30 cellular contexts compared by ENCODE assay signal in genomic region chr3:123629747-123630047, GRCh38. TPM values are rescaled to one million over a fixed set of nuclear protein-coding genes. Genes with fewer than 3 reads are reported as not detected.
A peak's percentile ranks its signal among the peaks of the same experiment; 100 is the strongest.
DNase-seq lines count a peak whose midpoint lies in the region; ATAC-seq, FAIRE-seq and TF ChIP-seq lines count a peak whose summit lies in the region.
"Had no signal": no experiment of that assay in that cellular context is flagged by ENCODE, and none has a peak within 500 bp of the region (broad histone marks: within the 10 kb centered on the region; RNA-seq: fewer than 3 reads in every experiment).

No MANE protein-coding gene starts in this region.

- H3K4me3 ChIP-seq in H1 (ENCODE audit: extremely low read depth in 1 of 4, insufficient read depth in 2 of 4, low read depth in 3 of 4, low read length in 4 of 4) = no peak overlapping the region
- H3K4me3 ChIP-seq: GM23248, mucosa of descending colon, SJCRH30, upper lobe of right lung had no signal

- H3K23me2 ChIP-seq in H1 (ENCODE audit: low read depth, low read length) = 0 out of 2 replicates have a peak, but pooled peaks cover 2% of the 10 kb centered on the region

- H3K79me1 ChIP-seq in H1 (ENCODE audit: low read depth, low read length) = no peaks in the 10 kb centered on the region; the same call in 1 of the 2 replicates

- no peaks in the 10 kb centered on the region for H3K79me2 ChIP-seq in H1 (ENCODE audit: control insufficient read depth in 1 of 2, insufficient read depth in 2 of 2, low read length in 2 of 2)

- no peaks in the 10 kb centered on the region for H4K20me1 ChIP-seq in H1 (replicated peaks in 1 of 2; ENCODE audit: control insufficient read depth in 1 of 2, insufficient read depth in 2 of 2, low read length in 2 of 2)

- H3K23ac ChIP-seq in H1 (ENCODE audit: insufficient read length) = no peak overlapping the region

- ATAC-seq in activated CD8-positive, alpha-beta memory T cell treated with anti-CD3 and anti-CD28 coated beads, Interleukin-2, amount 10 ng/mL, durations not matched to agents 7 days and 5 days = no peak
- ATAC-seq in left lobe of liver = peak; percentile 17
- ATAC-seq in GM21576 (IDR thresholded peaks at IDR 0.05; ENCODE audit: unreplicated experiment) = no peak
- ATAC-seq: mucosa of descending colon; natural killer cell treated with Interleukin-12 subunit alpha and Interleukin-12 subunit beta and Interleukin-15 and Interleukin-18, amount 100 ng/mL, for 72 hours; stimulated activated memory B cell treated with anti-CD40 and anti-IgM and Interleukin-4, amounts not matched to agents 10 μg/mL and 1 μg/mL and 100 μg/mL, for 72 hours; upper lobe of right lung had no signal

- H3K56ac ChIP-seq in H1 (replicated peaks; ENCODE audit: insufficient read length, low read depth, low read length) = no peak overlapping the region

- H3K36me3 ChIP-seq in H1 (ENCODE audit: control insufficient read depth in 2 of 4, insufficient read depth in 4 of 4, low read length in 3 of 4) = no peaks in the 10 kb centered on the region
- H3K36me3 ChIP-seq: SJCRH30 had no signal

- H4K5ac ChIP-seq in H1 (ENCODE audit: insufficient read length, low read depth, low read length) = no peak overlapping the region

- H2AK5ac ChIP-seq in H1 (ENCODE audit: low read depth, low read length) = no peak overlapping the region

- H3K9me3 ChIP-seq in H1 (ENCODE audit: insufficient read depth in 2 of 2, low read depth in 1 of 2, low read length in 1 of 2) = no peaks in the 10 kb centered on the region
- H3K9me3 ChIP-seq: Caco-2, mucosa of descending colon, SJCRH30, upper lobe of right lung had no signal

- H3K27ac Mint-ChIP-seq in activated CD8-positive, alpha-beta memory T cell treated with anti-CD3 and anti-CD28 coated beads, Interleukin-2, amount 10 ng/mL, durations not matched to agents 7 days and 5 days = no peak overlapping the region
- H3K27ac Mint-ChIP-seq: activated B cell treated with CpG ODN at 0.5 μM for 24 hours; natural killer cell treated with Interleukin-12 subunit alpha and Interleukin-12 subunit beta and Interleukin-15 and Interleukin-18, amount 100 ng/mL, for 72 hours; stimulated activated memory B cell treated with anti-CD40 and anti-IgM and Interleukin-4, amounts not matched to agents 10 μg/mL and 1 μg/mL and 100 μg/mL, for 72 hours had no signal

- no peak overlapping the region for H2BK12ac ChIP-seq in H1 (ENCODE audit: low read depth, low read length)

- H3K4ac ChIP-seq in H1 (replicated peaks; ENCODE audit: insufficient read length, low read depth, low read length) = no peak overlapping the region

- no peak for TF ChIP-seq EP300 in H1 (IDR thresholded peaks at IDR 0.05; ENCODE audit: borderline replicate concordance in 1 of 2, low read depth in 2 of 2, low read length in 2 of 2)

- no peak overlapping the region for H3K4me3 Mint-ChIP-seq in activated CD8-positive, alpha-beta memory T cell treated with anti-CD3 and anti-CD28 coated beads, Interleukin-2, amount 10 ng/mL, durations not matched to agents 7 days and 5 days
- H3K4me3 Mint-ChIP-seq: activated B cell treated with CpG ODN at 0.5 μM for 24 hours; CD14-positive monocyte; natural killer cell treated with Interleukin-12 subunit alpha and Interleukin-12 subunit beta and Interleukin-15 and Interleukin-18, amount 100 ng/mL, for 72 hours; stimulated activated memory B cell treated with anti-CD40 and anti-IgM and Interleukin-4, amounts not matched to agents 10 μg/mL and 1 μg/mL and 100 μg/mL, for 72 hours had no signal

- peak; percentile 21 for DNase-seq in activated CD8-positive, alpha-beta memory T cell treated with anti-CD3 and anti-CD28 coated beads for 24 hours
- DNase-seq in activated CD8-positive, alpha-beta memory T cell treated with anti-CD3 and anti-CD28 coated beads, Interleukin-2, amount 10 ng/mL, durations not matched to agents 7 days and 5 days = no peak
- no peak for DNase-seq in H1 (ENCODE audit: low read depth in 1 of 2, low spot score in 2 of 2)
- DNase-seq in left lobe of liver (ENCODE audit: low spot score) = no peak
- no peak for DNase-seq in amniotic stem cell (lab: John Stamatoyannopoulos, UW)
- no peak for DNase-seq in NCI-H1694 treated with DMSO at 0.1 percent for 48 hours (lab: John Stamatoyannopoulos, UW)
- DNase-seq in OCI-M1 (lab: John Stamatoyannopoulos, UW) = no peak
- DNase-seq: 8988T; activated B cell treated with CpG ODN at 0.5 μM for 24 hours; activated CD4-positive, alpha-beta T cell treated with anti-CD3 and anti-CD28 coated beads, Interleukin-2, amount 50 U/mL, for 1 hour; activated naive CD4-positive, alpha-beta T cell treated with Interleukin-2 at 50 U/mL for 16 hours; dermis blood vessel endothelial cell; GM23248; mammary epithelial cell; mucosa of descending colon; NCI-H146; NCI-H446 treated with DMSO at 0.1 percent for 48 hours; NCI-H774; RPMI8226; SJCRH30; substantia nigra; SW 1271; T-helper 9 cell; upper lobe of right lung had no signal

- no peaks in the 10 kb centered on the region for H3K27me3 ChIP-seq in H1 (replicated peaks in 1 of 4; ENCODE audit: control insufficient read depth in 3 of 4, extremely low read depth in 1 of 4, insufficient read depth in 3 of 4, low read length in 3 of 4)
- H3K27me3 ChIP-seq: SJCRH30, upper lobe of right lung had no signal

- no peak for TF ChIP-seq POLR2A in H1 (IDR thresholded peaks at IDR 0.05; ENCODE audit: control extremely low read depth in 1 of 2, low read depth in 2 of 2, low read length in 2 of 2)

- H2BK15ac ChIP-seq in H1 (ENCODE audit: low read length) = no peak overlapping the region

- no peaks in the 10 kb centered on the region for H3K9me3 Mint-ChIP-seq in activated CD8-positive, alpha-beta memory T cell treated with anti-CD3 and anti-CD28 coated beads, Interleukin-2, amount 10 ng/mL, durations not matched to agents 7 days and 5 days (ENCODE audit: low read depth)
- H3K9me3 Mint-ChIP-seq: activated B cell treated with CpG ODN at 0.5 μM for 24 hours; natural killer cell treated with Interleukin-12 subunit alpha and Interleukin-12 subunit beta and Interleukin-15 and Interleukin-18, amount 100 ng/mL, for 72 hours; stimulated activated memory B cell treated with anti-CD40 and anti-IgM and Interleukin-4, amounts not matched to agents 10 μg/mL and 1 μg/mL and 100 μg/mL, for 72 hours had no signal

- H3K27ac ChIP-seq in H1 (ENCODE audit: low read depth, low read length) = no peak overlapping the region
- H3K27ac ChIP-seq: GM23248, SJCRH30, upper lobe of right lung had no signal

- POLR2A ChIA-PET in H1 (lab: Charles Lee; ENCODE audit: partially characterized antibody) = no interaction called here

- no peak overlapping the region for H4K8ac ChIP-seq in H1 (ENCODE audit: extremely low read depth, insufficient read depth, low read length)

- H3K4me1 Mint-ChIP-seq in activated CD8-positive, alpha-beta memory T cell treated with anti-CD3 and anti-CD28 coated beads, Interleukin-2, amount 10 ng/mL, durations not matched to agents 7 days and 5 days = no peaks in the 10 kb centered on the region
- H3K4me1 Mint-ChIP-seq: activated B cell treated with CpG ODN at 0.5 μM for 24 hours; stimulated activated memory B cell treated with anti-CD40 and anti-IgM and Interleukin-4, amounts not matched to agents 10 μg/mL and 1 μg/mL and 100 μg/mL, for 72 hours had no signal

- H2BK5ac ChIP-seq in H1 (ENCODE audit: low read depth, low read length) = no peak overlapping the region

- H3K14ac ChIP-seq in H1 (ENCODE audit: insufficient read length) = no peak overlapping the region

- no peak overlapping the region for H2BK120ac ChIP-seq in H1 (replicated peaks; ENCODE audit: low read depth, low read length)

- H4K91ac ChIP-seq in H1 (replicated peaks; ENCODE audit: insufficient read length, low read length) = no peak overlapping the region

- 72% methylated on average over 4 of the region's 4 CpGs; no CpG with 5 or more reads in 1 of the 2 experiments for WGBS in H1 (ENCODE audit: extremely low coverage in 1 of 2, insufficient coverage in 1 of 2, insufficient read length in 1 of 2, insufficient replicate concordance in 2 of 2, low coverage in 1 of 2, low lambda C conversion rate in 2 of 2, missing lambda C conversion rate in 1 of 2), 2 experiments

- no peak overlapping the region for H3K18ac ChIP-seq in H1 (ENCODE audit: extremely low read depth, low read length)

- peaks cover 0 to 10% (median 2%) of the 10 kb centered on the region in 4 experiments; a peak in 4 of 7 replicates for H3K4me1 ChIP-seq in H1 (replicated peaks in 1 of 4; ENCODE audit: control insufficient read depth in 3 of 4, insufficient read depth in 4 of 4, low read length in 3 of 4)

- FAIRE-seq in H1 (lab: Jason Lieb, UNC) = peak; percentile 42
- FAIRE-seq: frontal cortex had no signal

- H3K36me3 Mint-ChIP-seq in activated CD8-positive, alpha-beta memory T cell treated with anti-CD3 and anti-CD28 coated beads, Interleukin-2, amount 10 ng/mL, durations not matched to agents 7 days and 5 days = no peaks in the 10 kb centered on the region
- H3K36me3 Mint-ChIP-seq: natural killer cell treated with Interleukin-12 subunit alpha and Interleukin-12 subunit beta and Interleukin-15 and Interleukin-18, amount 100 ng/mL, for 72 hours had no signal

- no peak overlapping the region for H3K9ac ChIP-seq in H1 (replicated peaks in 1 of 4; ENCODE audit: extremely low read depth in 1 of 4, low read depth in 3 of 4, low read length in 3 of 4)
- H3K9ac ChIP-seq: GM23248 had no signal

- TF ChIP-seq RAD21 in H1 (IDR thresholded peaks at IDR 0.05 in 1 of 2, conservative IDR thresholded peaks at IDR 0.05 in 1 of 2; ENCODE audit: low read depth in 2 of 2, low read length in 2 of 2) = peak; percentile 25 to 47; a peak in 3 of 4 replicates

- H2BK20ac ChIP-seq in H1 (ENCODE audit: low read length) = no peak overlapping the region

- no peak overlapping the region for H3K4me2 ChIP-seq in H1 (ENCODE audit: insufficient read depth in 1 of 2, low read depth in 2 of 2, low read length in 2 of 2)

- no peak overlapping the region for H2AFZ ChIP-seq in H1 (ENCODE audit: low read length)
- H2AFZ ChIP-seq: GM23248 had no signal

- H3K27me3 Mint-ChIP-seq in activated CD8-positive, alpha-beta memory T cell treated with anti-CD3 and anti-CD28 coated beads, Interleukin-2, amount 10 ng/mL, durations not matched to agents 7 days and 5 days = no peaks in the 10 kb centered on the region
- H3K27me3 Mint-ChIP-seq: activated B cell treated with CpG ODN at 0.5 μM for 24 hours; natural killer cell treated with Interleukin-12 subunit alpha and Interleukin-12 subunit beta and Interleukin-15 and Interleukin-18, amount 100 ng/mL, for 72 hours; stimulated activated memory B cell treated with anti-CD40 and anti-IgM and Interleukin-4, amounts not matched to agents 10 μg/mL and 1 μg/mL and 100 μg/mL, for 72 hours had no signal

- CTCF ChIA-PET in activated CD8-positive, alpha-beta memory T cell treated with anti-CD3 and anti-CD28 coated beads, Interleukin-2, amount 10 ng/mL, durations not matched to agents 7 days and 5 days (lab: Charles Lee) = no interaction called here
- CTCF ChIA-PET in H1 (lab: Charles Lee; ENCODE audit: partially characterized antibody) = interaction anchor here (1.0 to 5.1 kb wide), 4 partner anchors 11 to 37 kb away, joined by 3 to 50 read pairs (median 4); no protein-coding TSS in a partner anchor

- peak; percentile 34 to 52 (median 51) for TF ChIP-seq CTCF in H1 (IDR thresholded peaks at IDR 0.05; ENCODE audit: control extremely low read depth in 1 of 3, insufficient read depth in 1 of 3, low read depth in 1 of 3, low read length in 3 of 3)

RNA-seq across cellular contexts. Expression of gene HACD2, which starts 44.8 kb away (rescaled TPM):
- 10 to 100 TPM; 17.8 to 24.9 TPM for total RNA-seq in activated CD8-positive, alpha-beta memory T cell treated with anti-CD3 and anti-CD28 coated beads, Interleukin-2, amount 10 ng/mL, durations not matched to agents 7 days and 5 days
- total RNA-seq in H1 (2021; fragmentation: NEBNext Ultra II Directional; extraction: Animal tissue kit (Norgen Biotek cat#: 25700)) = 29.8 and 31.2 TPM in 2 replicates
- 12.7 and 24.9 TPM in 2 replicates for polyA plus RNA-seq in H1 (2011; rRNA removed)
- polyA plus RNA-seq in H1 (2011; cell fraction: cytosol; rRNA removed) = 21.3 TPM
- 8.1 TPM for polyA plus RNA-seq in H1 (2011; cell fraction: nucleus; rRNA removed)
- 10.8 to 22.7 TPM (median 13.1 TPM) in 4 replicates for polyA plus RNA-seq in H1 (2012, experiment 1 of 2)
- polyA plus RNA-seq in H1 (2012, experiment 2 of 2) = 2.3 TPM
- polyA plus RNA-seq in H1 (2013, experiment 1 of 2) = 29.0 TPM
- 32.0 TPM for polyA plus RNA-seq in H1 (2013, experiment 2 of 2)
- 51.4 and 71.5 TPM in 2 replicates for polyA minus RNA-seq in H1 (2011; rRNA and poly(A)+ RNA removed)
- 19.5 TPM for polyA minus RNA-seq in H1 (2011; cell fraction: cytosol; rRNA and poly(A)+ RNA removed)
- polyA minus RNA-seq in H1 (2011; cell fraction: nucleus; rRNA and poly(A)+ RNA removed) = 14.9 TPM
- total RNA-seq in left lobe of liver = 24.5 TPM
